9 cellular contexts compared by ENCODE assay signal in the genomic region with DNA sequence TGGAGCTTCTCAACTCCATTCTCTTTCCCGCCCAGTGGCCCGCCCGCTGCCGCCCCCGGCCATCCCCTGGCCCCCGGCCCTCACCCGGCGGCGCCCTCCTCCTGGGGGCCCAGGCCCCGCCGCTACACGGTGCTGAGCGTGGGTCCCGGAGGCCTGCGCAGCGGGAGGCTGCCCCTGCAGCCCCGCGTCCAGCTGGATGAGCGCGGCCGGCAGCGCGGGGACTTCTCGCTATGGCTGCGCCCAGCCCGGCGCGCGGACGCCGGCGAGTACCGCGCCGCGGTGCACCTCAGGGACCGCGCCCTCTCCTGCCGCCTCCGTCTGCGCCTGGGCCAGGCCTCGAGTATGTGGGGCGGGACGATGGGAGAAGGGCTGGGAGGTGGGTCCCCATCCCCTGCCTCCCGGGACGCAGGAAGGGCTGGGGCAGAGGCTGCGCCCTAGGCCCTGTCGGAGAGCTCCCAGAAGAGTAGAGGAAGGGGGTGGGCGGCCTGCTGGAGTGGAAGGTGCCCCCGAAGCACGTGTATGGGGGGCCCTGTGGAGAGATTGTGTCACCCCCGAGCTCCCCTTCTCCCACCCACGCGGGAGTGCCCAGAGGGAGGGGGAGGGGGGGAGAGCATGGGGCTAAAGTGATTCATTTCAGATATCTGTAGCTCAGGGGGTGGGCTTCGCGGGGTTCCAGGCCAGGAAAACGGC. TPM values are rescaled to one million over a fixed set of nuclear protein-coding genes. Genes with fewer than 3 reads are reported as not detected.
A peak's percentile ranks its signal among the peaks of the same experiment; 100 is the strongest.
DNase-seq lines count a peak whose midpoint lies in the region; ATAC-seq and TF ChIP-seq lines count a peak whose summit lies in the region.
"Had no signal": no experiment of that assay in that cellular context is flagged by ENCODE, and none has a peak within 500 bp of the region (broad histone marks: within the 10 kb centered on the region; RNA-seq: fewer than 3 reads in every experiment).

No MANE protein-coding gene starts in this region.

- no peak overlapping the region for H2AFZ ChIP-seq in trophoblast cell (ENCODE audit: insufficient read depth, low read length, poor library complexity)

- H3K14ac ChIP-seq in trophoblast cell (ENCODE audit: low read length) = no peak overlapping the region

- H3K18ac ChIP-seq in trophoblast cell (ENCODE audit: low read length) = no peak overlapping the region

- H3K36me3 Mint-ChIP-seq in CD4-positive, alpha-beta memory T cell = peaks cover 0 to 3% of the 10 kb centered on the region in 2 donors
- H3K36me3 Mint-ChIP-seq in T-cell (no peaks in the 10 kb centered on the region), endothelial cell (ENCODE audit: low read depth, unreplicated experiment) (peaks cover 62% of the 10 kb centered on the region), progenitor cell of endocrine pancreas (ENCODE audit: insufficient read depth) (peaks cover 26% of the 10 kb centered on the region)

- H2BK12ac ChIP-seq in trophoblast cell (ENCODE audit: low read length) = no peak overlapping the region

- DNase-seq in CD4-positive, alpha-beta memory T cell = no peak
- DNase-seq in T-cell (no peak), coronary artery (ENCODE audit: low spot score) (no peak), trophoblast cell (no peak), SKM-1 treated with dmso at 0.1 percent for 144 hours (lab: John Stamatoyannopoulos, UW; ENCODE audit: unreplicated experiment) (no peak), endothelial cell (ENCODE audit: low spot score) (no peak), progenitor cell of endocrine pancreas (ENCODE audit: low spot score, unreplicated experiment) (no peak)
- DNase-seq: caudate nucleus had no signal

- CTCF ChIA-PET in CD4-positive, alpha-beta memory T cell (lab: Charles Lee; ENCODE audit: partially characterized antibody) = interaction anchor here (0.7 to 28.3 kb wide), 7 partner anchors 8 to 227 kb away, joined by 3 to 343 read pairs (median 4); partner anchors contain the start of genes CD4, GPR162, MLF2 and P3H3
- CTCF ChIA-PET in T-cell (lab: Charles Lee) = interaction anchor here (0.9 to 1.4 kb wide), 5 partner anchors 16 to 77 kb away, joined by 3 to 6 read pairs (median 5); partner anchors contain the start of genes CDCA3 (in 1 of the 2), COPS7A (in 1 of the 2) and MLF2 (in 1 of the 2)

- no peaks in the 10 kb centered on the region for H3K9me3 ChIP-seq in CD4-positive, alpha-beta memory T cell (ENCODE audit: control insufficient read depth in 1 of 2, low read length in 2 of 2)
- H3K9me3 ChIP-seq in trophoblast cell (ENCODE audit: insufficient read depth, low read depth, low read length) = peaks cover 2% of the 10 kb centered on the region

- peaks cover 50% of the 10 kb centered on the region for H3K4me1 ChIP-seq in CD4-positive, alpha-beta memory T cell (ENCODE audit: insufficient read depth, low read length)
- peaks cover 5 to 7% of the 10 kb centered on the region in 2 experiments for H3K4me1 ChIP-seq in trophoblast cell (ENCODE audit: control insufficient read depth in 1 of 2, insufficient read depth in 2 of 2, low read length in 2 of 2)

- H3K4me2 ChIP-seq in trophoblast cell (ENCODE audit: low read length) = peak overlapping the region; percentile 34

- no peak overlapping the region for H2BK120ac ChIP-seq in trophoblast cell (ENCODE audit: insufficient read depth, low read length, poor library complexity)

- intact Hi-C loops in CD4-positive, alpha-beta memory T cell (cut with micrococcal nuclease) = no loop called here

- H3K27ac ChIP-seq in CD4-positive, alpha-beta memory T cell (ENCODE audit: low read depth, low read length) = peak overlapping the region; percentile 18
- H3K27ac ChIP-seq in coronary artery = no peak overlapping the region
- H3K27ac ChIP-seq in trophoblast cell (ENCODE audit: low read depth, low read length) = no peak overlapping the region

- H4K91ac ChIP-seq in trophoblast cell (ENCODE audit: low read depth, low read length) = no peak overlapping the region

- H3K36me3 ChIP-seq in CD4-positive, alpha-beta memory T cell (ENCODE audit: insufficient read depth, low read length) = no peaks in the 10 kb centered on the region
- H3K36me3 ChIP-seq in trophoblast cell (ENCODE audit: control insufficient read depth in 1 of 2, insufficient read depth in 2 of 2, low read length in 2 of 2) = peaks cover 27 to 28% of the 10 kb centered on the region in 2 experiments

- H3K27ac Mint-ChIP-seq in CD4-positive, alpha-beta memory T cell = peak overlapping the region in 6 of 7 donors; percentile 64 to 95 (median 79)
- peak overlapping the region; percentile 90 for H3K27ac Mint-ChIP-seq in T-cell
- H3K27ac Mint-ChIP-seq in endothelial cell (ENCODE audit: unreplicated experiment) = no peak overlapping the region
- no peak overlapping the region for H3K27ac Mint-ChIP-seq in progenitor cell of endocrine pancreas

- peaks cover 0 to 5% (median 0%) of the 10 kb centered on the region in 8 donors for H3K9me3 Mint-ChIP-seq in CD4-positive, alpha-beta memory T cell
- no peaks in the 10 kb centered on the region for H3K9me3 Mint-ChIP-seq in T-cell
- no peaks in the 10 kb centered on the region for H3K9me3 Mint-ChIP-seq in endothelial cell (ENCODE audit: unreplicated experiment)
- no peaks in the 10 kb centered on the region for H3K9me3 Mint-ChIP-seq in progenitor cell of endocrine pancreas (ENCODE audit: low read depth)

- no peak overlapping the region for H3K9ac ChIP-seq in trophoblast cell (ENCODE audit: low read length)

- H3K4me1 Mint-ChIP-seq in CD4-positive, alpha-beta memory T cell = peaks cover 26 to 62% (median 47%) of the 10 kb centered on the region in 4 donors
- peaks cover 46 to 62% (median 50%) of the 10 kb centered on the region in 3 donors for H3K4me1 Mint-ChIP-seq in T-cell
- peaks cover 48% of the 10 kb centered on the region for H3K4me1 Mint-ChIP-seq in endothelial cell (ENCODE audit: unreplicated experiment)
- H3K4me1 Mint-ChIP-seq in progenitor cell of endocrine pancreas (ENCODE audit: low read depth) = peaks cover 44% of the 10 kb centered on the region

- POLR2A ChIA-PET in CD4-positive, alpha-beta memory T cell (lab: Charles Lee; ENCODE audit: partially characterized antibody) = interaction anchor here (1.3 to 5.4 kb wide), 10 partner anchors 8 to 99 kb away, joined by 4 to 44 read pairs (median 5); partner anchors contain the start of genes CD4, MLF2, P3H3 and PTMS
- POLR2A ChIA-PET in T-cell (lab: Charles Lee) = interaction anchor here in 1 of 2 donors (0.5 kb wide), 1 partner anchor 25 kb away, joined by 4 read pairs; no protein-coding TSS in a partner anchor

- no peaks in the 10 kb centered on the region for H3K79me1 ChIP-seq in trophoblast cell (ENCODE audit: low read length)

- H4K8ac ChIP-seq in trophoblast cell (ENCODE audit: low read depth, low read length) = no peak overlapping the region

- H3K4ac ChIP-seq in trophoblast cell (ENCODE audit: low read depth, low read length) = no peak overlapping the region

- H3K23ac ChIP-seq in trophoblast cell (ENCODE audit: low read length) = no peak overlapping the region

- ATAC-seq in T-cell (replicated peaks in 1 of 4) (peak; percentile 16 to 41 (median 36)), GM21619 (IDR thresholded peaks at IDR 0.05; ENCODE audit: unreplicated experiment) (no peak)

- peaks cover 17% of the 10 kb centered on the region for H3K27me3 ChIP-seq in CD4-positive, alpha-beta memory T cell (ENCODE audit: insufficient read depth, low read length)
- peaks cover 19% of the 10 kb centered on the region for H3K27me3 ChIP-seq in trophoblast cell (ENCODE audit: insufficient read depth, low read length)

- H3K79me2 ChIP-seq in trophoblast cell (ENCODE audit: control insufficient read depth, insufficient read depth, low read length, poor library complexity) = no peaks in the 10 kb centered on the region

- H3K27me3 Mint-ChIP-seq in CD4-positive, alpha-beta memory T cell = peaks cover 8 to 41% of the 10 kb centered on the region in 2 donors
- peaks cover 15 to 44% of the 10 kb centered on the region in 2 donors for H3K27me3 Mint-ChIP-seq in T-cell
- H3K27me3 Mint-ChIP-seq in endothelial cell (ENCODE audit: unreplicated experiment) = peaks cover 18% of the 10 kb centered on the region
- peaks cover 73% of the 10 kb centered on the region for H3K27me3 Mint-ChIP-seq in progenitor cell of endocrine pancreas

- H3K4me3 Mint-ChIP-seq in CD4-positive, alpha-beta memory T cell = peak overlapping the region; percentile 61 to 94 (median 83)
- H3K4me3 Mint-ChIP-seq in T-cell (peak overlapping the region; percentile 76 to 79 (median 76)), endothelial cell (ENCODE audit: unreplicated experiment) (no peak overlapping the region), progenitor cell of endocrine pancreas (ENCODE audit: low read depth) (no peak overlapping the region)

- no peak overlapping the region for H2BK5ac ChIP-seq in trophoblast cell (ENCODE audit: low read depth, low read length, poor library complexity)

- TF ChIP-seq CTCF in coronary artery (IDR thresholded peaks at IDR 0.05) (no peak), endothelial cell (IDR thresholded peaks at IDR 0.05; ENCODE audit: unreplicated experiment) (no peak), progenitor cell of endocrine pancreas (IDR thresholded peaks at IDR 0.05; ENCODE audit: unreplicated experiment) (no peak)

- H2AK5ac ChIP-seq in trophoblast cell (ENCODE audit: low read length) = no peak overlapping the region

- no CpG with 5 or more reads among the region's 57 CpGs for WGBS in trophoblast cell (ENCODE audit: extremely low coverage, insufficient coverage, insufficient read length)

- no peak overlapping the region for H4K12ac ChIP-seq in trophoblast cell (ENCODE audit: low read depth, low read length)

- H3K4me3 ChIP-seq in CD4-positive, alpha-beta memory T cell (ENCODE audit: low read length in 2 of 2) = peak overlapping the region in 1 of 2 donors; percentile 16
- peak overlapping the region; percentile 47 for H3K4me3 ChIP-seq in coronary artery
- no peak overlapping the region for H3K4me3 ChIP-seq in trophoblast cell (ENCODE audit: low read depth, low read length)

RNA-seq across cellular contexts. Expression of gene LAG3, which starts 1.5 kb away (rescaled TPM):
- total RNA-seq in CD4-positive, alpha-beta memory T cell = 1 to 10 TPM; 2.4 to 3.8 TPM
- polyA plus RNA-seq in CD4-positive, alpha-beta memory T cell = 1 to 10 TPM; 4.9 to 8.3 TPM
- total RNA-seq in T-cell (10 to 100 TPM in 1 of 5 donors, 1 to 10 TPM in 4; 3.7 to 10.6 (median 7.3) TPM), endothelial cell (ENCODE audit: unreplicated experiment) (7.6 TPM), progenitor cell of endocrine pancreas (2.2 and 2.5 TPM in 2 replicates)
- 0.29 and 0.37 TPM in 2 replicates for polyA plus RNA-seq in trophoblast cell (2013)

RNA-seq across cellular contexts. Expression of gene PTMS, which starts 7.6 kb away (rescaled TPM):
- total RNA-seq in CD4-positive, alpha-beta memory T cell = 1 to 10 TPM; 2.0 to 2.9 TPM
- polyA plus RNA-seq in CD4-positive, alpha-beta memory T cell = 1 to 10 TPM; 1.3 to 3.6 TPM
- total RNA-seq in T-cell (10 to 100 TPM in 3 of 5 donors, 1 to 10 TPM in 2; 6.5 to 15.9 (median 10.6) TPM), endothelial cell (ENCODE audit: unreplicated experiment) (864 TPM), progenitor cell of endocrine pancreas (414 and 480 TPM in 2 replicates)
- polyA plus RNA-seq in trophoblast cell (2013) = 441 and 482 TPM in 2 replicates

RNA-seq across cellular contexts. Expression of gene CD4, which starts 15.5 kb away (rescaled TPM):
- total RNA-seq in CD4-positive, alpha-beta memory T cell = 100 to 1,000 TPM; 285 to 291 TPM
- 100 to 1,000 TPM; 251 to 456 TPM for polyA plus RNA-seq in CD4-positive, alpha-beta memory T cell
- 100 to 1,000 TPM; 126 to 205 (median 154) TPM for total RNA-seq in T-cell
- polyA plus RNA-seq in trophoblast cell (2013) = 0.04 TPM in 2 replicates
- 4.7 TPM for total RNA-seq in endothelial cell (ENCODE audit: unreplicated experiment)
- total RNA-seq in progenitor cell of endocrine pancreas = 1.5 and 2.1 TPM in 2 replicates

RNA-seq across cellular contexts. Expression of gene MLF2, which starts 20.9 kb away (rescaled TPM):
- total RNA-seq in CD4-positive, alpha-beta memory T cell = 10 to 100 TPM; 79.8 to 80.3 TPM
- 100 to 1,000 TPM; 111 to 130 TPM for polyA plus RNA-seq in CD4-positive, alpha-beta memory T cell
- total RNA-seq in T-cell (100 to 1,000 TPM in 1 of 5 donors, 10 to 100 TPM in 4; 83.3 to 125 (median 88.4) TPM), endothelial cell (ENCODE audit: unreplicated experiment) (118 TPM), progenitor cell of endocrine pancreas (281 and 305 TPM in 2 replicates)
- polyA plus RNA-seq in trophoblast cell (2013) = 219 and 234 TPM in 2 replicates

RNA-seq across cellular contexts. Expression of gene GPR162, which starts 47.8 kb away (rescaled TPM):
- under 1 TPM in 1 of 2 experiments, not detected in 1; 0.32 TPM for total RNA-seq in CD4-positive, alpha-beta memory T cell
- polyA plus RNA-seq in CD4-positive, alpha-beta memory T cell = not detected
- under 1 TPM in 2 of 5 donors, not detected in 3; 0.13 to 0.46 TPM for total RNA-seq in T-cell
- 2.2 and 2.9 TPM in 2 replicates for polyA plus RNA-seq in trophoblast cell (2013)
- total RNA-seq in endothelial cell (ENCODE audit: unreplicated experiment) = 52.7 TPM
- total RNA-seq in progenitor cell of endocrine pancreas = 5.5 and 6.3 TPM in 2 replicates

Comparison
In these comparisons a context has a peak if more than half of its experiments do, and no peak if none do; other contexts are left out.
1. H3K27ac Mint-ChIP-seq: peak in CD4-positive, alpha-beta memory T cell (6 of 7) and T-cell (2 of 2); none in endothelial cell (single experiment) and progenitor cell of endocrine pancreas (single experiment).
2. H3K4me3 Mint-ChIP-seq: peak in CD4-positive, alpha-beta memory T cell (8 of 8) and T-cell (3 of 3); none in endothelial cell (single experiment) and progenitor cell of endocrine pancreas (single experiment).
3. RNA of gene PTMS, which starts 7.6 kb away (total RNA-seq): 864 TPM in endothelial cell (single experiment) and 414 to 480 TPM in progenitor cell of endocrine pancreas; 6.5 to 15.9 TPM in T-cell and 2.0 to 2.9 TPM in CD4-positive, alpha-beta memory T cell; every median in the first group is over 10 times any median in the second.
4. RNA of gene CD4, which starts 15.5 kb away (total RNA-seq): 285 to 291 TPM in CD4-positive, alpha-beta memory T cell and 126 to 205 TPM in T-cell; 4.7 TPM in endothelial cell (single experiment) and 1.5 to 2.1 TPM in progenitor cell of endocrine pancreas; every median in the first group is over 10 times any median in the second.